In the genomic region with DNA sequence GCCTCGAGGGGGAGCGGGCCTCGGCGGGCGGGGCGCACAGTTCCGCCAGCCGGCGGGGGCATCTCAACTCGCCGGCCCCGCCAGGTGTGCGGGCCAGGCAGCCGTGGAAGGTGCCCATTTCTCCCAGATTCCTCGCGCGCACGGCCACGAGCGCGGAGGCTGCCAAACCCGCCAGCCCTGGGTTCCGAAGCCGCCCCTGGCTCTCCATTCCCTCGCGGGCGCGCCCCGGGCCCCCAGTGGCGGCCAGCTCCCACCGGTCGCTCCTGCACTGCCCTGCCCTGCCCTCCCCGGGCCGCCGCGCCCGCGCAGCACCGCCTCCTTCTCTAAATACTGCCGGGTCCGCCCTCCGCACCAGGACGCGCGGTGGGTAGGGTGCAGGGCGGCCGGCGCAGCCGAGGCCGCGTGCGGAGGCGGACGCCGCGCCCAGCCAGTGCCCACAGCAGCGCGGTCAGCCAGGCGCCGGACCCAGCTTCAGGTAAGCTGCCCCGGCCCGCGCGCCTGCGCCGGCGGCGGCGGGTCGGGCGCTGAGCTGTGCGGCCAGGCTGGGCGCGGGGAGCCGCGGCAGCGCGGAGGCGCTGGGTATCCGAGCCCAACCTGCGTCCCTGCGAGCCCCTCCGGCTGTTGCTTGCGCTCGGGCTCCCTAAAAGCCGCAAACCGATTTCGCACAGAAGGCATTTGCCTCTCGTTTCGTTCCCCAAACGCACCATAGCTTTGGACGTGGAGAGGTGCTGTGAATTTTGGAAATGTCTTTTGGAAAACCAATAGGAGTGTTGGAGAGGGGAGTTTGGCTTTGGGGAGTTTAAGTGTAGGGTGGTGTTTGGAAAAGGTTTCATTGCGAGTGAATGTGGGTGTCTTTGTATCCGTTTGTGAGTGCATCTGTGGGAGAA, we compare ENCODE assay signal across 9 cellular contexts. TPM values are rescaled to one million over a fixed set of nuclear protein-coding genes. Genes with fewer than 3 reads are reported as not detected.
DNase-seq lines count a peak whose midpoint lies in the region; ATAC-seq, FAIRE-seq and TF ChIP-seq lines count a peak whose summit lies in the region.
"Had no signal": no experiment of that assay in that cellular context is flagged by ENCODE, and none has a peak within 500 bp of the region (broad histone marks: within the 10 kb centered on the region; RNA-seq: fewer than 3 reads in every experiment).

A gene with protein sequence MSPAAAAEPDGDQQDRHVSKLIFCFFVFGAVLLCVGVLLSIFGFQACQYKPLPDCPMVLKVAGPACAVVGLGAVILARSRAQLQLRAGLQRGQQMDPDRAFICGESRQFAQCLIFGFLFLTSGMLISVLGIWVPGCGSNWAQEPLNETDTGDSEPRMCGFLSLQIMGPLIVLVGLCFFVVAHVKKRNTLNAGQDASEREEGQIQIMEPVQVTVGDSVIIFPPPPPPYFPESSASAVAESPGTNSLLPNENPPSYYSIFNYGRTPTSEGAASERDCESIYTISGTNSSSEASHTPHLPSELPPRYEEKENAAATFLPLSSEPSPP (plus strand): TSS at position 354 of the 887 bp plus-strand sequence. CDS start 2,799 bp downstream, outside the sequence.

- H3K4me3 ChIP-seq in heart right ventricle = peak within 1 kb of the TSS in 9 of 10 donors; percentile 36 to 57 (median 51)

- TF ChIP-seq CTCF in heart right ventricle (IDR thresholded peaks at IDR 0.05) = no peak

- peaks cover 0 to 81% (median 52%) of the 10 kb centered on the region in 7 donors for H3K27me3 ChIP-seq in heart right ventricle

- H3K36me3 ChIP-seq in heart right ventricle = no peaks in the 10 kb centered on the region

- peak within 1 kb of the TSS; percentile 59 for H3K4me3 Mint-ChIP-seq in activated T-helper 17 cell treated with anti-CD3 and anti-CD28 coated beads, Interleukin-2, amount 50 U/mL, for 72 hours
- H3K4me3 Mint-ChIP-seq: activated B cell treated with CpG ODN at 0.5 μM for 24 hours had no signal

- H3K27me3 Mint-ChIP-seq in activated T-helper 17 cell treated with anti-CD3 and anti-CD28 coated beads, Interleukin-2, amount 50 U/mL, for 72 hours = peaks cover 54% of the 10 kb centered on the region

- intact Hi-C loops in heart right ventricle (cut with DNase I) = no loop called here
- intact Hi-C loops in posterior vena cava (cut with DNase I) = no loop called here

- peaks cover 0 to 25% (median 11%) of the 10 kb centered on the region in 9 donors for H3K4me1 ChIP-seq in heart right ventricle

- peak; percentile 13 for DNase-seq in NCI-H345 (lab: John Stamatoyannopoulos, UW)
- no peak for DNase-seq in NCI-H345 treated with DMSO at 0.1 percent for 48 hours (lab: John Stamatoyannopoulos, UW; ENCODE audit: unreplicated experiment)
- DNase-seq in heart right ventricle = peak in 1 of 2 donors; percentile 27
- peak; percentile 76 for DNase-seq in posterior vena cava (ENCODE audit: low spot score)
- DNase-seq in GM19239 (ENCODE audit: insufficient read length, low spot score) = no peak
- DNase-seq in activated effector memory CD4-positive, alpha-beta T cell treated with Interleukin-2 at 50 U/mL for 16 hours = no peak
- no peak for DNase-seq in SHP77 treated with DMSO at 0.1 percent for 48 hours (lab: John Stamatoyannopoulos, UW)
- DNase-seq: activated B cell treated with CpG ODN at 0.5 μM for 24 hours had no signal

- H3K4me1 Mint-ChIP-seq in activated T-helper 17 cell treated with anti-CD3 and anti-CD28 coated beads, Interleukin-2, amount 50 U/mL, for 72 hours = peaks cover 5% of the 10 kb centered on the region

- peaks cover 0 to 10% (median 0%) of the 10 kb centered on the region in 11 donors for H3K9me3 ChIP-seq in heart right ventricle

- H3K27ac Mint-ChIP-seq in activated T-helper 17 cell treated with anti-CD3 and anti-CD28 coated beads, Interleukin-2, amount 50 U/mL, for 72 hours = no peak within 1 kb of the TSS
- H3K27ac Mint-ChIP-seq: activated B cell treated with CpG ODN at 0.5 μM for 24 hours had no signal

- no peaks in the 10 kb centered on the region for H3K9me3 Mint-ChIP-seq in activated T-helper 17 cell treated with anti-CD3 and anti-CD28 coated beads, Interleukin-2, amount 50 U/mL, for 72 hours

- 1 to 2% methylated on average over 92 to 94 of the region's 94 CpGs for WGBS in heart right ventricle, 2 donors

- H3K27ac ChIP-seq in heart right ventricle = no peak within 1 kb of the TSS

- no peak for FAIRE-seq in GM19239 (lab: Jason Lieb, UNC)

- peak; percentile 34 for ATAC-seq in activated T-helper 17 cell treated with anti-CD3 and anti-CD28 coated beads, Interleukin-2, amount 50 U/mL, for 72 hours (replicated peaks)
- ATAC-seq in heart right ventricle = peak in 7 of 8 donors; percentile 47 to 75 (median 65)

- H3K36me3 Mint-ChIP-seq in activated T-helper 17 cell treated with anti-CD3 and anti-CD28 coated beads, Interleukin-2, amount 50 U/mL, for 72 hours (ENCODE audit: low read depth) = no peaks in the 10 kb centered on the region

RNA-seq across cellular contexts. Expression of the gene that starts here (rescaled TPM):
- not detected for total RNA-seq in activated T-helper 17 cell treated with anti-CD3 and anti-CD28 coated beads, Interleukin-2, amount 50 U/mL, for 72 hours
- total RNA-seq in heart right ventricle (not detected), posterior vena cava (under 1 TPM in 1 of 2 donors, not detected in 1; 0.14 TPM)
- polyA plus RNA-seq in heart right ventricle = under 1 TPM in 1 of 2 donors, not detected in 1; 0.03 TPM
- total RNA-seq: activated B cell treated with CpG ODN at 0.5 μM for 24 hours had no signal

Comparison
In these comparisons a context has a peak if more than half of its experiments do, and no peak if none do; other contexts are left out.
1. Peak in ATAC-seq in activated T-helper 17 cell treated with anti-CD3 and anti-CD28 coated beads, Interleukin-2, amount 50 U/mL, for 72 hours; RNA of the gene not detected or under 1 TPM.
2. Peak in ATAC-seq and H3K4me3 ChIP-seq in heart right ventricle; RNA of the gene not detected or under 1 TPM.
3. Peak in DNase-seq in posterior vena cava; RNA of the gene not detected or under 1 TPM.